Comparison of ENCODE assay signal across 18 cellular contexts in genomic region chrX:30741545-30741944, GRCh38.
DNase-seq lines count a peak whose midpoint lies in the region; ATAC-seq and TF ChIP-seq lines count a peak whose summit lies in the region.
"Had no signal": no experiment of that assay in that cellular context is flagged by ENCODE, and none has a peak within 500 bp of the region (broad histone marks: within the 10 kb centered on the region; RNA-seq: fewer than 3 reads in every experiment).

No MANE protein-coding gene starts in this region.

- CTCF ChIA-PET in WTC11 (lab: Charles Lee), result no interaction called here

- no peak for TF ChIP-seq CTCF in WTC11 (IDR thresholded peaks at IDR 0.05)
- no peak for TF ChIP-seq CTCF in colonic mucosa (IDR thresholded peaks at IDR 0.05)

- POLR2A ChIA-PET in WTC11 (lab: Charles Lee), result no interaction called here

- H3K27me3 ChIP-seq in HAP-1 (ENCODE audit: low read depth) (no peaks in the 10 kb centered on the region), colonic mucosa (no peaks in the 10 kb centered on the region)
- H3K27me3 ChIP-seq: BLaER1 treated with 17β-estradiol and CSF1 and Interleukin-3, amounts not matched to agents 10 nM and 100 nM had no signal

- H3K4me3 ChIP-seq in HAP-1, result no peak overlapping the region
- H3K4me3 ChIP-seq in colonic mucosa, result no peak overlapping the region
- H3K4me3 ChIP-seq: BLaER1 treated with 17β-estradiol and CSF1 and Interleukin-3, amounts not matched to agents 10 nM and 100 nM had no signal

- H3K27ac Mint-ChIP-seq in WTC11, result peak overlapping the region; percentile 37; the same call in 1 of the 2 replicates
- H3K27ac Mint-ChIP-seq: B cell; CD8-positive, alpha-beta T cell; IgD-negative memory B cell had no signal

- no peaks in the 10 kb centered on the region; the same call in 1 of the 2 replicates for H3K9me3 Mint-ChIP-seq in WTC11
- H3K9me3 Mint-ChIP-seq: CD8-positive, alpha-beta T cell had no signal

- H3K27ac ChIP-seq in colonic mucosa, result no peak overlapping the region
- H3K27ac ChIP-seq: BLaER1 treated with 17β-estradiol and CSF1 and Interleukin-3, amounts not matched to agents 10 nM and 100 nM had no signal

- H3K4me1 ChIP-seq in HAP-1 (peaks cover 8% of the 10 kb centered on the region), colonic mucosa (no peaks in the 10 kb centered on the region)
- H3K4me1 ChIP-seq: BLaER1 treated with 17β-estradiol and CSF1 and Interleukin-3, amounts not matched to agents 10 nM and 100 nM had no signal

- H3K9me3 ChIP-seq in HAP-1 (no peaks in the 10 kb centered on the region), colonic mucosa (no peaks in the 10 kb centered on the region)

- H3K9ac ChIP-seq in colonic mucosa (ENCODE audit: low read depth in 2 of 2, low read length in 2 of 2), result no peak overlapping the region
- H3K9ac ChIP-seq: BLaER1 treated with 17β-estradiol and CSF1 and Interleukin-3, amounts not matched to agents 10 nM and 100 nM had no signal

- ATAC-seq in WTC11, result peak; percentile 72
- ATAC-seq in GM19328 (IDR thresholded peaks at IDR 0.05; ENCODE audit: unreplicated experiment), result no peak
- no peak for ATAC-seq in GM21723 (IDR thresholded peaks at IDR 0.05; ENCODE audit: unreplicated experiment)
- ATAC-seq: CD8-positive, alpha-beta T cell; HepG2 had no signal

- DNase-seq in HAP-1 (ENCODE audit: low spot score in 2 of 2) (peak; percentile 52 to 58), WTC11 (ENCODE audit: low spot score) (no peak), iPS-NIHi11 (ENCODE audit: low spot score) (peak; percentile 7), NCI-H2081 (lab: John Stamatoyannopoulos, UW) (no peak), colonic mucosa (no peak)
- DNase-seq: Calu3; CD8-positive, alpha-beta T cell; DMS79 treated with DMSO at 0.1 percent for 48 hours; GF-D8; GOT3; H9; KBM-7 had no signal

- intact Hi-C loops in colonic mucosa (cut with DNase I), result no loop called here

- no peak overlapping the region for H3K4me3 Mint-ChIP-seq in WTC11
- H3K4me3 Mint-ChIP-seq: B cell; CD8-positive, alpha-beta T cell; H9; IgD-negative memory B cell had no signal

- in situ Hi-C loops in HAP-1 (cut with MboI; ENCODE audit: low sequenced_read_pairs), result loop anchor here (25.0 kb wide), 1 partner anchor 921 kb away; no protein-coding TSS in a partner anchor

- H3K36me3 ChIP-seq in HAP-1 (replicated peaks) (no peaks in the 10 kb centered on the region), colonic mucosa (no peaks in the 10 kb centered on the region)
- H3K36me3 ChIP-seq: BLaER1 treated with 17β-estradiol and CSF1 and Interleukin-3, amounts not matched to agents 10 nM and 100 nM had no signal

- peaks cover 10% of the 10 kb centered on the region for H3K4me1 Mint-ChIP-seq in WTC11
- H3K4me1 Mint-ChIP-seq: B cell had no signal

- H3K36me3 Mint-ChIP-seq in WTC11, result no peaks in the 10 kb centered on the region
- H3K36me3 Mint-ChIP-seq: CD8-positive, alpha-beta T cell; IgD-negative memory B cell had no signal

- H3K27me3 Mint-ChIP-seq in WTC11 (ENCODE audit: low read depth), result no peaks in the 10 kb centered on the region
- H3K27me3 Mint-ChIP-seq: B cell had no signal

TF ChIP-seq in WTC11, 78 proteins besides CTCF, POLR2A, EP300 and RAD21:
- no peak for TF ChIP-seq TEAD1 (CRISPR knock-in tag; IDR thresholded peaks at IDR 0.05)
- no peak for TF ChIP-seq AFF4 (CRISPR knock-in tag; IDR thresholded peaks at IDR 0.05; ENCODE audit: borderline replicate concordance)
- TF ChIP-seq ZNF219 (CRISPR knock-in tag; IDR thresholded peaks at IDR 0.05; ENCODE audit: borderline replicate concordance), result no peak
- TF ChIP-seq IRF2 (CRISPR knock-in tag; IDR thresholded peaks at IDR 0.05; ENCODE audit: borderline replicate concordance, low read depth), result no peak

Comparison
In these comparisons a context has a peak if more than half of its experiments do, and no peak if none do; other contexts are left out.
1. DNase-seq: peak in HAP-1 (2 of 2) and iPS-NIHi11 (single experiment); none in WTC11 (single experiment), NCI-H2081 (0 of 2) and colonic mucosa (single experiment).